15 cellular contexts compared by ENCODE assay signal in the genomic region with DNA sequence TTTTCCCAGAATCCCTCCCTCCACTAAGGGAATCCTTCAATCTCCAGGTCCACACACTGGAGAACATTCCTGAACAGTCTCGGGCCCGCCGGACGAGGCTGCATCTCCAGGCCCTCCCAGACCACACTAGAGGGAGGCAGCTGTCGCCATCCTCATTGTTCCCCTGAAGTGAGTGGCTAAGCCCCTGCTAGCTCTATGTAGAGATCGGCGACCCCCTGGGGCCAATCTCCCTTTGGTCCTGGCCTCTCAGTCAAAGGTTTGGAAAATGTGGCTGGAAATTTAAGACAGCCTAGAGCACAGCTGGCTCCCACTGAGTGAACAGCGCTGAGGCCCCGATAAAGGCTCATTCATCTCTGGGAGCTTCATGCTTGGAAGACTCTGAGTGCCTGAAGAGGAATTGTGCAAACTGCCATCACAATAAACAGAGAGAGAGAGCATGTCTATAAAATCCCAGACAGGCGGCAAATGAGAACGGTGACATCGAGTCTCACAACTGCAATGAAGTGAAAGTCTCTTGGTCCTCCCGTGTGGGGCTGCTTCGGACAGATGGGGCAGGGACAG.
A peak's percentile ranks its signal among the peaks of the same experiment; 100 is the strongest.
DNase-seq lines count a peak whose midpoint lies in the region; ATAC-seq and TF ChIP-seq lines count a peak whose summit lies in the region.
"Had no signal": no experiment of that assay in that cellular context is flagged by ENCODE, and none has a peak within 500 bp of the region (broad histone marks: within the 10 kb centered on the region; RNA-seq: fewer than 3 reads in every experiment).

No MANE protein-coding gene starts in this region.

- no peak for ATAC-seq in GM21723 (IDR thresholded peaks at IDR 0.05; ENCODE audit: unreplicated experiment)
- ATAC-seq: GM23338, Panc1, Right ventricle myocardium inferior had no signal

- H3K9me3 ChIP-seq in fibroblast of lung (ENCODE audit: control insufficient read depth, insufficient read depth, low read depth, low read length) (no peaks in the 10 kb centered on the region), neuronal stem cell (replicated peaks in 1 of 2; ENCODE audit: control insufficient read depth in 2 of 2, insufficient read depth in 1 of 2, low read depth in 1 of 2, low read length in 2 of 2) (peaks cover 4 to 13% of the 10 kb centered on the region in 2 donors)
- H3K9me3 ChIP-seq: SK-N-SH had no signal

- no peaks in the 10 kb centered on the region for H4K20me1 ChIP-seq in fibroblast of lung (ENCODE audit: control insufficient read depth, extremely low read depth, insufficient read depth, low read length)

- no peak overlapping the region for H3K23ac ChIP-seq in neuronal stem cell (ENCODE audit: low read depth, low read length, poor library complexity)

- WGBS in neuronal stem cell (ENCODE audit: extremely low coverage in 2 of 2, insufficient read length in 2 of 2, insufficient replicate concordance in 1 of 2), 2 donors = no CpG with 5 or more reads among the region's 14 CpGs

- H2BK120ac ChIP-seq in neuronal stem cell (ENCODE audit: low read depth, low read length) = no peak overlapping the region

- no peaks in the 10 kb centered on the region for H3K27me3 ChIP-seq in fibroblast of lung (ENCODE audit: control insufficient read depth, insufficient read depth, low read length)
- H3K27me3 ChIP-seq in neuronal stem cell (ENCODE audit: control insufficient read depth in 3 of 3, insufficient read depth in 3 of 3, low read depth in 1 of 3, low read length in 3 of 3) = no peaks in the 10 kb centered on the region

- no peaks in the 10 kb centered on the region for H3K79me2 ChIP-seq in fibroblast of lung (ENCODE audit: control insufficient read depth, insufficient read depth, low read length)

- no peak overlapping the region for H3K4me3 ChIP-seq in fibroblast of lung (replicated peaks in 1 of 4; ENCODE audit: control extremely low read depth in 1 of 4, insufficient read depth in 1 of 4, low read depth in 3 of 4, low read length in 4 of 4)
- H3K4me3 ChIP-seq in neuronal stem cell (ENCODE audit: low read length in 2 of 2) = no peak overlapping the region
- H3K4me3 ChIP-seq: GM23338 had no signal

- no peaks in the 10 kb centered on the region for H3K36me3 ChIP-seq in fibroblast of lung (ENCODE audit: control insufficient read depth, insufficient read depth, low read length)
- no peaks in the 10 kb centered on the region for H3K36me3 ChIP-seq in neuronal stem cell (replicated peaks in 1 of 2; ENCODE audit: control insufficient read depth in 2 of 2, insufficient read depth in 2 of 2, low read length in 2 of 2)

- H3K18ac ChIP-seq in neuronal stem cell (ENCODE audit: low read length) = peak overlapping the region; percentile 23

- no peak overlapping the region for H4K8ac ChIP-seq in neuronal stem cell (ENCODE audit: low read depth, low read length)

- H3K4me1 ChIP-seq in fibroblast of lung (ENCODE audit: control insufficient read depth, extremely low read depth, insufficient read depth, low read length) = no peaks in the 10 kb centered on the region
- H3K4me1 ChIP-seq in neuronal stem cell (ENCODE audit: control insufficient read depth in 2 of 2, insufficient read depth in 1 of 2, low read depth in 1 of 2, low read length in 2 of 2) = peaks cover 6 to 7% of the 10 kb centered on the region in 2 donors

- H3K9ac ChIP-seq in fibroblast of lung (ENCODE audit: insufficient read depth, low read length) (no peak overlapping the region), neuronal stem cell (ENCODE audit: low read depth, low read length, poor library complexity) (no peak overlapping the region)
- H3K9ac ChIP-seq: SK-N-SH had no signal

- H3K14ac ChIP-seq in neuronal stem cell (ENCODE audit: low read length) = no peak overlapping the region

- DNase-seq in DMS79 treated with DMSO at 0.1 percent for 48 hours (lab: John Stamatoyannopoulos, UW) = peak; percentile 93
- DNase-seq in NCI-H187 treated with DMSO at 0.1 percent for 48 hours (lab: John Stamatoyannopoulos, UW) = peak; percentile 88
- DNase-seq in fibroblast of lung (ENCODE audit: low read depth in 2 of 2) = no peak
- DNase-seq in neuronal stem cell (ENCODE audit: low spot score) = no peak
- DNase-seq in SK-N-DZ (ENCODE audit: low spot score) = no peak
- no peak for DNase-seq in SKM-1 (lab: John Stamatoyannopoulos, UW; ENCODE audit: unreplicated experiment)
- DNase-seq: COR-L47, KBM-7, NCI-H524 treated with DMSO at 0.1 percent for 48 hours, SK-N-SH, T-helper 1 cell had no signal

- no peak overlapping the region for H2BK15ac ChIP-seq in neuronal stem cell (ENCODE audit: low read length)

- no peak overlapping the region for H2AK5ac ChIP-seq in neuronal stem cell (ENCODE audit: low read depth, low read length)

- H3K4ac ChIP-seq in neuronal stem cell (ENCODE audit: low read length) = no peak overlapping the region

- no peaks in the 10 kb centered on the region for H3K79me1 ChIP-seq in neuronal stem cell (ENCODE audit: low read depth, low read length)

- H2AFZ ChIP-seq in fibroblast of lung (ENCODE audit: low read length) = peak overlapping the region; percentile 39
- peak overlapping the region; percentile 17 for H2AFZ ChIP-seq in neuronal stem cell (ENCODE audit: low read length)
- H2AFZ ChIP-seq: GM23338 had no signal

- H3K4me2 ChIP-seq in fibroblast of lung (ENCODE audit: extremely low read depth, insufficient read depth, low read length) (no peak overlapping the region), neuronal stem cell (ENCODE audit: insufficient read depth, low read length, poor library complexity, severe bottlenecking) (no peak overlapping the region)
- H3K4me2 ChIP-seq: GM23338, SK-N-SH had no signal

- no peak overlapping the region for H3K27ac ChIP-seq in fibroblast of lung (ENCODE audit: insufficient read depth, low read length)
- no peak overlapping the region for H3K27ac ChIP-seq in neuronal stem cell (replicated peaks; ENCODE audit: low read length)

- no peak for TF ChIP-seq CTCF in fibroblast of lung (conservative IDR thresholded peaks at IDR 0.05 in 1 of 2, IDR thresholded peaks at IDR 0.05 in 1 of 2; ENCODE audit: low read depth in 1 of 2, low read length in 2 of 2)

- no peak overlapping the region for H2BK5ac ChIP-seq in neuronal stem cell (ENCODE audit: low read length)

- no peak overlapping the region for H4K91ac ChIP-seq in neuronal stem cell (ENCODE audit: low read depth, low read length, poor library complexity)

- no peak overlapping the region for H2BK12ac ChIP-seq in neuronal stem cell (ENCODE audit: low read length)

Comparison
In these comparisons a context has a peak if more than half of its experiments do, and no peak if none do; other contexts are left out.
1. DNase-seq: peak in DMS79 treated with DMSO at 0.1 percent for 48 hours (single experiment) and NCI-H187 treated with DMSO at 0.1 percent for 48 hours (single experiment); none in fibroblast of lung (0 of 2), neuronal stem cell (single experiment), SK-N-DZ (single experiment) and SKM-1 (single experiment).